ENCODE assay signal across 11 cellular contexts in the genomic region with DNA sequence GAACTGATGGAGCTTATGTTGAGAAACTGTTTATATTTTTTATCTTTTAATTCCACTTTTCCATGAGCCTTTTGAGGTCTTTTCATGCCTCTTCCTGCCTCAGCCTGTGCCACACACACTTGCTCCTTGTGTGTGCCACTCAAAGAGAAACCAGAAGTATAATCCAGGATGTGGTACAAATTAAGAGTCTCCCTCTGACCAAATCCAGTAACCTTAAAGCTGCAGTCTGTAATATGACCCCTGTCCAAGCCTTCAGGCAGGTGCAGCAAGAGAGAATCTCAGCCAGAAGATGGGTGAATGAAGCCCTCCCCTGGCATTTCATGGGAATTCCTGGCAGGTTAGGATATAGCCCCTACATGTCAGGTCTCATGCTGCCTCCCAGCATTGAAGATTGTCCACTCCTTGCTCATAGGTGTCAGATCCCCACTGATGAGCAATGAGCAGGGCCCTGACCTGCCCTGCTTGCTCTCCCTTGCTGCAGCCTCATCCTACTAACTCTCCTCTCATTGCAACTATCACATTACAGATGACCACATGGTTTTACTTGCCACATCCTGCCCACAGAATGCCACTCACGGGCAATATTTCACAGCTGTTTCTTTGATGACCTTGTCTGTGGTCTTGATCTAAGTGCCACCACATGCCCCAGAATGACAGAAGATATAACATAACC.
DNase-seq lines count a peak whose midpoint lies in the region; ATAC-seq and TF ChIP-seq lines count a peak whose summit lies in the region.
"Had no signal": no experiment of that assay in that cellular context is flagged by ENCODE, and none has a peak within 500 bp of the region (broad histone marks: within the 10 kb centered on the region; RNA-seq: fewer than 3 reads in every experiment).

No MANE protein-coding gene starts in this region.

- BruUV-seq in Caco-2 (replicated peaks; lab: Mats Ljungman, UMichigan), result no TSS peak

- CTCF ChIA-PET in Caco-2 (lab: Charles Lee), result no interaction called here

- no peak for TF ChIP-seq CTCF in Caco-2 (IDR thresholded peaks at IDR 0.05; ENCODE audit: insufficient read depth in 1 of 2, low read depth in 1 of 2, low read length in 1 of 2, severe bottlenecking in 1 of 2, unreplicated experiment in 1 of 2)
- TF ChIP-seq CTCF in GM20000 (IDR thresholded peaks at IDR 0.05; ENCODE audit: extremely low read depth, missing control alignments), result no peak

- H3K4me3 ChIP-seq in Caco-2 (ENCODE audit: low read depth, low read length), result no peak overlapping the region
- H3K4me3 ChIP-seq: colonic mucosa had no signal

- DNase-seq in NCI-H2107 (lab: John Stamatoyannopoulos, UW), result peak; percentile 60
- peak; percentile 76 for DNase-seq in kidney tubule cell (ENCODE audit: low spot score)
- no peak for DNase-seq in Caco-2
- no peak for DNase-seq in NCI-H524 treated with DMSO at 0.1 percent for 48 hours (lab: John Stamatoyannopoulos, UW)
- no peak for DNase-seq in GM20000 (ENCODE audit: low spot score)
- no peak for DNase-seq in COR-L47 (lab: John Stamatoyannopoulos, UW)
- DNase-seq: colonic mucosa, NCI-H1417 treated with DMSO at 0.1 percent for 48 hours had no signal

- peak; percentile 86 for ATAC-seq in GM18520 (IDR thresholded peaks at IDR 0.05; ENCODE audit: unreplicated experiment)
- peak; percentile 68 for ATAC-seq in HG02759 (IDR thresholded peaks at IDR 0.05; ENCODE audit: unreplicated experiment)
- ATAC-seq: activated CD4-positive, CD25-positive, alpha-beta regulatory T cell treated with anti-CD3 and anti-CD28 coated beads, Interleukin-2, amount 50 U/mL, for 24 hours had no signal

- intact Hi-C loops in Caco-2 (cut with micrococcal nuclease; ENCODE audit: unreplicated experiment), result no loop called here

- no peaks in the 10 kb centered on the region for H3K36me3 Mint-ChIP-seq in Caco-2 (ENCODE audit: insufficient read depth, unreplicated experiment)

- H3K27me3 Mint-ChIP-seq in Caco-2 (ENCODE audit: insufficient read depth, unreplicated experiment), result peaks cover 4% of the 10 kb centered on the region

- H3K27ac Mint-ChIP-seq in Caco-2 (ENCODE audit: unreplicated experiment), result no peak overlapping the region

- no peaks in the 10 kb centered on the region for H3K36me3 ChIP-seq in Caco-2 (ENCODE audit: control insufficient read depth, insufficient read depth, low read length)
- H3K36me3 ChIP-seq: colonic mucosa had no signal

- H3K4me1 Mint-ChIP-seq in Caco-2 (ENCODE audit: low read depth, unreplicated experiment), result no peaks in the 10 kb centered on the region

- no peaks in the 10 kb centered on the region for H3K9me3 ChIP-seq in Caco-2
- H3K9me3 ChIP-seq: colonic mucosa had no signal

- H3K9me3 Mint-ChIP-seq in Caco-2 (ENCODE audit: unreplicated experiment), result peaks cover 15% of the 10 kb centered on the region

- no peaks in the 10 kb centered on the region; the same call in 1 of the 2 replicates for H3K27me3 ChIP-seq in Caco-2 (replicated peaks; ENCODE audit: control insufficient read depth, insufficient read depth, low read length)
- H3K27me3 ChIP-seq: colonic mucosa had no signal

- H3K4me3 Mint-ChIP-seq in Caco-2 (ENCODE audit: unreplicated experiment), result no peak overlapping the region

- POLR2A ChIA-PET in Caco-2 (lab: Charles Lee), result no interaction called here

- H3K4me1 ChIP-seq in Caco-2, result no peaks in the 10 kb centered on the region
- H3K4me1 ChIP-seq: colonic mucosa had no signal

Comparison
In these comparisons a context has a peak if more than half of its experiments do, and no peak if none do; other contexts are left out.
1. DNase-seq: peak in NCI-H2107 (single experiment) and kidney tubule cell (single experiment); none in Caco-2 (0 of 2), NCI-H524 treated with DMSO at 0.1 percent for 48 hours (single experiment), GM20000 (single experiment) and COR-L47 (single experiment).